In genomic region chr2:45611020-45611737, GRCh38 we compare ENCODE assay signal across 1 cellular context.
TF ChIP-seq lines count a peak whose summit lies in the region.

TSS of gene SRBD1 (minus strand) at chr2:45611267. CDS start at chr2:45605441, 5,826 bp downstream.

TF ChIP-seq in GM12878, 131 proteins besides CTCF, POLR2A, EP300 and RAD21 (continued from another document and continues in another):
- peak; percentile 25 for TF ChIP-seq E4F1 (IDR thresholded peaks at IDR 0.05; ENCODE audit: borderline replicate concordance, partially characterized antibody)
- no peak for TF ChIP-seq RELA (IDR thresholded peaks at IDR 0.05; ENCODE audit: borderline replicate concordance, partially characterized antibody)
- TF ChIP-seq HCFC1 (IDR thresholded peaks at IDR 0.05; ENCODE audit: low read length): peak; percentile 59
- 0 out of 2 replicates have a peak, but pooled peaks have one; percentile 20 for TF ChIP-seq MTA2 (IDR thresholded peaks at IDR 0.05; ENCODE audit: low read depth)
- no peak for TF ChIP-seq ZNF622 (IDR thresholded peaks at IDR 0.05)
- TF ChIP-seq NFIC (IDR thresholded peaks at IDR 0.05; ENCODE audit: low read depth, low read length): no peak
- TF ChIP-seq RBBP5 (conservative IDR thresholded peaks at IDR 0.05): no peak
- TF ChIP-seq TAF1 (IDR thresholded peaks at IDR 0.05; ENCODE audit: borderline replicate concordance, low read depth, low read length): peak; percentile 51; the same call in 1 of the 2 replicates
- peak; percentile 63 for TF ChIP-seq E2F8 (IDR thresholded peaks at IDR 0.05; ENCODE audit: low read depth, partially characterized antibody)
- TF ChIP-seq JUND (IDR thresholded peaks at IDR 0.05; ENCODE audit: low read depth, low read length): no peak
- TF ChIP-seq ZNF687 (IDR thresholded peaks at IDR 0.05): peak; percentile 17; the same call in 1 of the 2 replicates
- TF ChIP-seq E2F4 (IDR thresholded peaks at IDR 0.05; ENCODE audit: low read depth, low read length): peak; percentile 81
- no peak for TF ChIP-seq TCF7 (IDR thresholded peaks at IDR 0.05; ENCODE audit: borderline replicate concordance)
- TF ChIP-seq ZNF24 (IDR thresholded peaks at IDR 0.05): no peak
- TF ChIP-seq KAT2A (conservative IDR thresholded peaks at IDR 0.05; ENCODE audit: control insufficient read depth, low read depth, low read length): no peak
- peak; percentile 47; the same call in 1 of the 2 replicates for TF ChIP-seq IRF5 (IDR thresholded peaks at IDR 0.05; ENCODE audit: borderline replicate concordance)
- no peak for TF ChIP-seq CEBPB (IDR thresholded peaks at IDR 0.05; ENCODE audit: borderline replicate concordance in 1 of 2, low read depth in 2 of 2, low read length in 2 of 2)
- peak; percentile 56 for TF ChIP-seq ZBTB11 (CRISPR knock-in tag; IDR thresholded peaks at IDR 0.05)
- no peak; the same call in 1 of the 2 replicates for TF ChIP-seq SREBF2 (IDR thresholded peaks at IDR 0.05; ENCODE audit: low read length)
- TF ChIP-seq SRF (IDR thresholded peaks at IDR 0.05; ENCODE audit: low read depth in 2 of 2, low read length in 2 of 2): 0 out of 4 replicates have a peak, but pooled peaks of 1 of the 2 experiments have one; percentile 55
- peak; percentile 72; the same call in 1 of the 2 replicates for TF ChIP-seq NKRF (conservative IDR thresholded peaks at IDR 0.05)
- TF ChIP-seq CHD1 (IDR thresholded peaks at IDR 0.05; ENCODE audit: low read depth, low read length): no peak
- no peak for TF ChIP-seq EGR1 (IDR thresholded peaks at IDR 0.05; ENCODE audit: borderline replicate concordance in 1 of 2, low read depth in 2 of 2, low read length in 2 of 2)
- TF ChIP-seq ATF2 (IDR thresholded peaks at IDR 0.05; ENCODE audit: low read length): no peak
- TF ChIP-seq BCL11A (IDR thresholded peaks at IDR 0.05; ENCODE audit: low read depth, low read length): no peak
- TF ChIP-seq SUZ12 (IDR thresholded peaks at IDR 0.05; ENCODE audit: unreplicated experiment): no peak
- no peak for TF ChIP-seq MTA3 (IDR thresholded peaks at IDR 0.05; ENCODE audit: borderline replicate concordance, low read length)
- no peak for TF ChIP-seq MYB (IDR thresholded peaks at IDR 0.05; ENCODE audit: borderline replicate concordance, low read depth, low read length)
- no peak for TF ChIP-seq BCL3 (IDR thresholded peaks at IDR 0.05; ENCODE audit: borderline replicate concordance, insufficient read depth, low read depth, low read length, poor library complexity, severe bottlenecking)
- peak; percentile 82 for TF ChIP-seq IKZF1 (conservative IDR thresholded peaks at IDR 0.05)
- peak; percentile 67 for TF ChIP-seq EED (IDR thresholded peaks at IDR 0.05; ENCODE audit: low read depth)
- peak; percentile 72 to 77; a peak in 3 of 4 replicates for TF ChIP-seq BHLHE40 (IDR thresholded peaks at IDR 0.05; ENCODE audit: borderline replicate concordance in 1 of 2, low read depth in 2 of 2, low read length in 1 of 2)
- TF ChIP-seq MEF2A (IDR thresholded peaks at IDR 0.05; ENCODE audit: insufficient read depth, low read depth, low read length): no peak
- TF ChIP-seq YY1 (IDR thresholded peaks at IDR 0.05; ENCODE audit: low read depth, low read length): peak; percentile 61
- no peak for TF ChIP-seq NBN (IDR thresholded peaks at IDR 0.05)
- TF ChIP-seq STAT3 (IDR thresholded peaks at IDR 0.05; ENCODE audit: low read depth, low read length): no peak
- TF ChIP-seq SMARCA5 (IDR thresholded peaks at IDR 0.05): no peak
- TF ChIP-seq RUNX3 (IDR thresholded peaks at IDR 0.05; ENCODE audit: low read length): peak; percentile 85
